Comparison of ENCODE assay signal across 1 cellular context in genomic region chr12:122980192-122981035, GRCh38.
A peak's percentile ranks its signal among the peaks of the same experiment; 100 is the strongest.
TF ChIP-seq lines count a peak whose summit lies in the region.

Gene ARL6IP4, plus strand, starts transcription at chr12:122980681. Its CDS starts 459 bp downstream, at chr12:122981140.

TF ChIP-seq in K562, 482 proteins besides CTCF, POLR2A, EP300 and RAD21 (continued from another document and continues in another):
- TF ChIP-seq ZMIZ1 (IDR thresholded peaks at IDR 0.05; ENCODE audit: low read depth in 2 of 2, low read length in 2 of 2) (no peak), OTX1 (CRISPR knock-in tag; IDR thresholded peaks at IDR 0.05) (peak; percentile 39; the same call in 1 of the 2 replicates), YY1 (IDR thresholded peaks at IDR 0.05; ENCODE audit: borderline replicate concordance in 1 of 3, control insufficient read depth in 1 of 3, extremely low read depth in 1 of 3, insufficient read depth in 3 of 3, insufficient read length in 1 of 3, insufficient replicate concordance in 2 of 3, low read depth in 1 of 3, low read length in 2 of 3) (peak in 2 of 3 experiments; percentile 43 to 64), CAMTA2 (CRISPR knock-in tag; conservative IDR thresholded peaks at IDR 0.05) (0 out of 2 replicates have a peak, but pooled peaks have one; percentile 62), HOMEZ (CRISPR knock-in tag; IDR thresholded peaks at IDR 0.05) (no peak), THAP7 (CRISPR knock-in tag; IDR thresholded peaks at IDR 0.05) (peak; percentile 78; the same call in 1 of the 2 replicates), ELF1 (tag; IDR thresholded peaks at IDR 0.05) (no peak; the same call in 1 of the 2 replicates), RUNX1 (IDR thresholded peaks at IDR 0.05; ENCODE audit: low read depth) (0 out of 2 replicates have a peak, but pooled peaks have one; percentile 68), PBX2 (CRISPR knock-in tag; IDR thresholded peaks at IDR 0.05; ENCODE audit: low read depth) (no peak), PBX2 (tag; conservative IDR thresholded peaks at IDR 0.05; ENCODE audit: low read depth) (no peak), MTA3 (IDR thresholded peaks at IDR 0.05; ENCODE audit: borderline replicate concordance) (peak; percentile 85), IRF2 (CRISPR knock-in tag; IDR thresholded peaks at IDR 0.05) (peak; percentile 60; the same call in 1 of the 2 replicates), HMGN3 (IDR thresholded peaks at IDR 0.05; ENCODE audit: borderline replicate concordance, extremely low read depth, insufficient read length, low read depth, low read length) (peak; percentile 64), U2AF2 (optimal IDR thresholded peaks at IDR 0.05; ENCODE audit: low read depth, low read length) (no peak), POLR2AphosphoS2 (IDR thresholded peaks at IDR 0.05; ENCODE audit: low read length) (peak; percentile 88; the same call in 1 of the 2 replicates), DMBX1 (CRISPR knock-in tag; IDR thresholded peaks at IDR 0.05; ENCODE audit: borderline replicate concordance) (peak; percentile 46; the same call in 1 of the 2 replicates), FOXO4 (CRISPR knock-in tag; IDR thresholded peaks at IDR 0.05) (0 out of 2 replicates have a peak, but pooled peaks have one; percentile 19), HLTF (IDR thresholded peaks at IDR 0.05) (peak; percentile 41; the same call in 1 of the 2 replicates), ZNF707 (CRISPR knock-in tag; conservative IDR thresholded peaks at IDR 0.05) (no peak), ZFX (CRISPR knock-in tag; IDR thresholded peaks at IDR 0.05) (peak; percentile 84), MLLT1 (IDR thresholded peaks at IDR 0.05) (no peak), SMC3 (conservative IDR thresholded peaks at IDR 0.05; ENCODE audit: insufficient read depth, low read depth, low read length) (no peak), SMAD3 (CRISPR knock-in tag; conservative IDR thresholded peaks at IDR 0.05) (no peak), ZBTB33 (CRISPR knock-in tag; IDR thresholded peaks at IDR 0.05) (peak; percentile 67), CUX1 (CRISPR knock-in tag; IDR thresholded peaks at IDR 0.05) (no peak), ARID2 (IDR thresholded peaks at IDR 0.05) (no peak), RBM17 (IDR thresholded peaks at IDR 0.05; ENCODE audit: borderline replicate concordance, low read depth, low read length) (no peak), CHD4 (IDR thresholded peaks at IDR 0.05; ENCODE audit: insufficient read depth, insufficient replicate concordance, low read depth, low read length, poor library complexity, severe bottlenecking) (no peak), ZBTB26 (CRISPR knock-in tag; IDR thresholded peaks at IDR 0.05) (no peak)
